30 cellular contexts compared by ENCODE assay signal in genomic region chr5:144941-145340, GRCh38. TPM values are rescaled to one million over a fixed set of nuclear protein-coding genes. Genes with fewer than 3 reads are reported as not detected.
"Had no signal": no experiment of that assay in that cellular context is flagged by ENCODE, and none has a peak within 500 bp of the region (broad histone marks: within the 10 kb centered on the region; RNA-seq: fewer than 3 reads in every experiment).

No MANE protein-coding gene starts in this region.

- H3K27me3 ChIP-seq: ovary, right lobe of liver, sigmoid colon, thyroid gland, tibial nerve, upper lobe of left lung, vagina had no signal

- H3K27ac ChIP-seq: ovary, parathyroid adenoma, psoas muscle, right lobe of liver, sigmoid colon, stomach, thoracic aorta, thyroid gland, tibial nerve, upper lobe of left lung, vagina had no signal

- H3K9me3 ChIP-seq: right lobe of liver, thyroid gland had no signal

- H3K4me1 ChIP-seq: parathyroid adenoma, psoas muscle, right lobe of liver, sigmoid colon, stomach, thyroid gland, tibial nerve, upper lobe of left lung, vagina had no signal

- H3K36me3 ChIP-seq: ovary, right lobe of liver, sigmoid colon, stomach, thoracic aorta, tibial nerve, upper lobe of left lung, vagina had no signal

- H2AFZ ChIP-seq: parathyroid adenoma had no signal

- FAIRE-seq: small intestine, urothelium cell line had no signal

- DNase-seq: naive thymus-derived CD8-positive, alpha-beta T cell; nephron progenitor cell; occipital lobe; ovary; psoas muscle; right cardiac atrium; right lobe of liver; sigmoid colon; small intestine; stimulated activated CD4-positive, alpha-beta T cell treated with anti-CD3 and anti-CD28 coated beads, Interleukin-15, amount 100 ng/mL, for 24 hours; stimulated activated CD4-positive, alpha-beta T cell treated with anti-CD3 and anti-CD28 coated beads, Interleukin-2, amount 100 ng/mL, for 24 hours; stimulated activated CD4-positive, alpha-beta T cell treated with anti-CD3 and anti-CD28 coated beads, Interleukin-2, amount 100 ng/mL, for 48 hours; stimulated activated CD4-positive, alpha-beta T cell treated with anti-CD3 and anti-CD28 coated beads, Interleukin-4, amount 100 ng/mL, for 24 hours; stimulated activated naive B cell treated with anti-CD40 and anti-IgM and Interleukin-4, amounts not matched to agents 10 μg/mL and 1 μg/mL and 100 μg/mL, for 72 hours; stimulated activated naive CD4-positive, alpha-beta T cell treated with Interleukin-2 at 50 U/mL for 16 hours; stomach; thyroid gland; trophoblast cell had no signal

- ATAC-seq: naive thymus-derived CD8-positive, alpha-beta T cell; psoas muscle; right cardiac atrium; stimulated activated effector memory CD8-positive, alpha-beta T cell treated with anti-CD3 and anti-CD28 coated beads, Interleukin-12 subunit alpha, Interleukin-12 subunit beta, amount 100 ng/mL, for 72 hours; stimulated activated naive B cell treated with anti-CD40 and anti-IgM and Interleukin-4, amounts not matched to agents 10 μg/mL and 1 μg/mL and 100 μg/mL, for 72 hours had no signal

- H3K4me3 ChIP-seq: ovary, psoas muscle, right lobe of liver, sigmoid colon, stomach, thoracic aorta, thyroid gland, tibial nerve, upper lobe of left lung, vagina had no signal

- H3K9ac ChIP-seq: parathyroid adenoma had no signal

RNA-seq across cellular contexts. Expression of gene LRRC14B, which starts 46.4 kb away (rescaled TPM):
- total RNA-seq: naive thymus-derived CD8-positive, alpha-beta T cell; natural killer cell treated with Interleukin-12 subunit alpha and Interleukin-12 subunit beta and Interleukin-15 and Interleukin-18, amount 100 ng/mL, for 72 hours; neural crest cell; occipital lobe; renal cortical epithelial cell; right lobe of liver; subcutaneous adipose tissue; thoracic aorta; thyroid gland; tibial nerve; upper lobe of left lung; ureter; vagina had no signal
- polyA plus RNA-seq: sigmoid colon had no signal

RNA-seq across cellular contexts. Expression of gene PLEKHG4B, which starts 53.0 kb away (rescaled TPM):
- total RNA-seq: naive thymus-derived CD8-positive, alpha-beta T cell; natural killer cell treated with Interleukin-12 subunit alpha and Interleukin-12 subunit beta and Interleukin-15 and Interleukin-18, amount 100 ng/mL, for 72 hours; psoas muscle had no signal
- polyA plus RNA-seq: naive thymus-derived CD8-positive, alpha-beta T cell had no signal
